ENCODE assay signal across 8 cellular contexts in genomic region chrX:71859637-71860036, GRCh38. TPM values are rescaled to one million over a fixed set of nuclear protein-coding genes. Genes with fewer than 3 reads are reported as not detected.
DNase-seq lines count a peak whose midpoint lies in the region; ATAC-seq, FAIRE-seq and TF ChIP-seq lines count a peak whose summit lies in the region.

No MANE protein-coding gene starts in this region.

- H3K27ac ChIP-seq in thoracic aorta, result no peak overlapping the region

- H3K4me1 ChIP-seq in adipocyte (ENCODE audit: control insufficient read depth, insufficient read depth, low read length) (no peaks in the 10 kb centered on the region), thoracic aorta (ENCODE audit: control insufficient read depth in 1 of 2, low read depth in 2 of 2) (no peaks in the 10 kb centered on the region)

- no peak overlapping the region for H3K9ac ChIP-seq in adipocyte (ENCODE audit: low read length)

- H3K4me3 ChIP-seq in AG04449 (ENCODE audit: low read depth, low read length) (no peak overlapping the region), adipocyte (ENCODE audit: low read length) (no peak overlapping the region), thoracic aorta (no peak overlapping the region)

- TF ChIP-seq CTCF in AG04449 (IDR thresholded peaks at IDR 0.05; ENCODE audit: insufficient read depth, low read length, missing control alignments) (peak; percentile 40), thoracic aorta (IDR thresholded peaks at IDR 0.05) (peak; percentile 38)

- H3K36me3 ChIP-seq in adipocyte (ENCODE audit: control insufficient read depth, insufficient read depth, low read length, severe bottlenecking) (no peaks in the 10 kb centered on the region), thoracic aorta (no peaks in the 10 kb centered on the region)

- ATAC-seq in thoracic aorta (ENCODE audit: insufficient number of reproducible peaks, low FRiP score, low read depth) (no peak), HG02798 (IDR thresholded peaks at IDR 0.05; ENCODE audit: poor library complexity, unreplicated experiment) (no peak), esophagus mucosa (no peak)

- H3K9me3 ChIP-seq in adipocyte (ENCODE audit: control insufficient read depth, low read length) (peaks cover 12% of the 10 kb centered on the region), thoracic aorta (no peaks in the 10 kb centered on the region)

- CTCF ChIA-PET in AG04449 (lab: Yijun Ruan, JAX), result interaction anchor here (0.8 to 1.9 kb wide), 10 partner anchors 10 to 273 kb away, joined by 3 to 9 read pairs (median 4); no protein-coding TSS in a partner anchor

- in situ Hi-C loops in G401 (cut with HindIII; ENCODE audit: low sequenced_read_pairs), result no loop called here

- DNase-seq in AG04449 (ENCODE audit: low read depth, low spot score) (no peak), G401 (ENCODE audit: low spot score) (peak; percentile 73), NCI-H2196 treated with DMSO at 0.1 percent for 48 hours (lab: John Stamatoyannopoulos, UW; ENCODE audit: unreplicated experiment) (peak; percentile 0), adipocyte (ENCODE audit: low read depth) (peak; percentile 67), thoracic aorta (ENCODE audit: low spot score) (no peak)

- POLR2A ChIA-PET in AG04449 (lab: Yijun Ruan, JAX), result no interaction called here

- peaks cover 57% of the 10 kb centered on the region for H3K27me3 ChIP-seq in adipocyte (replicated peaks; ENCODE audit: control insufficient read depth, insufficient read depth, low read length)
- no peaks in the 10 kb centered on the region for H3K27me3 ChIP-seq in thoracic aorta (replicated peaks; ENCODE audit: insufficient read depth)

- peak; percentile 98 for FAIRE-seq in islet of Langerhans (lab: Jason Lieb, UNC)

RNA-seq across cellular contexts. Expression of gene NHSL2, which starts 51.0 kb away (rescaled TPM):
- total RNA-seq in G401 (2014; rRNA removed; shearing (Covaris generic)), result 0.31 and 0.61 TPM in 2 replicates
- total RNA-seq in thoracic aorta (10 to 100 TPM; 15.0 to 16.5 TPM), esophagus mucosa (1.2 TPM)

Comparison
In these comparisons a context has a peak if more than half of its experiments do, and no peak if none do; other contexts are left out.
1. DNase-seq: peak in G401 (single experiment), NCI-H2196 treated with DMSO at 0.1 percent for 48 hours (single experiment) and adipocyte (single experiment); none in AG04449 (single experiment) and thoracic aorta (single experiment).